Comparison of ENCODE assay signal across 1 cellular context in the genomic region with DNA sequence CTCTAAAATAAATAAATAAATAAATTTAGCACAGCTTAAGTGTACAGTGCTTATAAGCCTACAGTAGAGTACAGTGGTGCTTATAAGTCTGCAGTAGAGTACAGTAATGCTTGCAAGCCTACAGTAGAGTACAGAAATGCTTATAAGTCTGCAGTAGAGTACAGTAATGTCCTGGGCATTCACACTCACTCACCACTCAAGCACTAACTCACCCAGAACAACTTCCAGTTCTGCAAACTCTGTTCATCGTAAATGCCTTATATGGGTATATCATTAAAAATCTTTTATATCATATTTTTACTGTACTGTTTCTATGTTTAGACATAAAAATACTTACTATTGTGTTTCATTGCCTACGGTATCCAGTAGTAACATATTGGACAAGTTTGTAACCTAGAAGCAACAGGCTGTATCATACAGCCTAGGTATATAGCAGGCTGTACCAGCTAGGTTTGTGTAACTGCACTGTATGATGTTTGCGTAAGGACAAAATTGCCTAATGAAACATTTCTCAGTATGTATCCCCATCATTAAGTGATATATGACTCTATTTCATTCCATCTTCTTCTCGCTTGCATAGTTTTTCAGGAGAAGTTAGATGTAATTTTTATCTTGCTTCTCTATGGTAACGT.
TF ChIP-seq lines count a peak whose summit lies in the region.

No MANE protein-coding gene starts in this region.

TF ChIP-seq in IMR-90, 13 proteins besides CTCF, POLR2A, EP300 and RAD21:
- no peak for TF ChIP-seq ELK1 (IDR thresholded peaks at IDR 0.05; ENCODE audit: borderline replicate concordance, low read depth, low read length)
- no peak for TF ChIP-seq CEBPB (IDR thresholded peaks at IDR 0.05; ENCODE audit: low read depth, low read length)
